14 cellular contexts compared by ENCODE assay signal in the genomic region with DNA sequence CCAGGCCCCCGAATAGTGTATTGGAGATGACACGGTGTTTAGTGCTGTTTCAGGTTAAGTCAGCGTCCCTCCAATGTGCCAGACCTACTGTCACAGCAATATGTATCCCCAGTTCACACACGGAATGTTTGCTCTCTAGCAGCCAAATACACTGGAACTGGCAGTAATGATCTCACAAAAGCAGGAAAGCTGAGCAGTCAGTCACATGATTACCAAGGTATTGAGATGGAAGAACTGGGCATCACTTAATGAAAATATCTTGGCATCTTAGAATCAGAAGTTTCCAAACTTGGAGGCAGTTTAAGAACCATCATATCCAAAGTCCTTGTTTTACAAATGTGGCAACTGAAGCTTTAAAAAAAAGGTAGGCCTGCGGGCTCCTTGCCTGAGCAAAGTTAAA. TPM values are rescaled to one million over a fixed set of nuclear protein-coding genes. Genes with fewer than 3 reads are reported as not detected.
DNase-seq lines count a peak whose midpoint lies in the region; ATAC-seq and TF ChIP-seq lines count a peak whose summit lies in the region.
"Had no signal": no experiment of that assay in that cellular context is flagged by ENCODE, and none has a peak within 500 bp of the region (broad histone marks: within the 10 kb centered on the region; RNA-seq: fewer than 3 reads in every experiment).

No MANE protein-coding gene starts in this region.

- no peaks in the 10 kb centered on the region for H3K27me3 ChIP-seq in right lobe of liver

- DNase-seq in activated CD4-positive, alpha-beta T cell treated with anti-CD3 and anti-CD28 coated beads, Interleukin-2, amount 10 ng/mL, durations not matched to agents 24 days and 14 days = no peak
- DNase-seq in activated CD4-positive, alpha-beta T cell treated with anti-CD3 and anti-CD28 coated beads for 4 hours = no peak
- DNase-seq in T-helper 17 cell (no peak), right lobe of liver (no peak), mucosa of gallbladder (ENCODE audit: low spot score) (no peak), osteocyte (ENCODE audit: extremely low spot score, unreplicated experiment) (no peak)
- DNase-seq: DMS 273 treated with DMSO at 0.1 percent for 48 hours, mesenchymal stem cell, NCI-H1436 treated with DMSO at 0.1 percent for 48 hours, NCI-H510A treated with DMSO at 0.1 percent for 48 hours had no signal

- 30% methylated on average over 5 of the region's 5 CpGs for WGBS in right lobe of liver (ENCODE audit: insufficient coverage, low coverage, low lambda C conversion rate, missing lambda C conversion rate)

- peak overlapping the region; percentile 79 for H3K27ac Mint-ChIP-seq in activated CD4-positive, alpha-beta T cell treated with anti-CD3 and anti-CD28 coated beads, Interleukin-2, amount 10 ng/mL, durations not matched to agents 24 days and 14 days
- H3K27ac Mint-ChIP-seq in T-helper 17 cell (peak overlapping the region; percentile 88), osteocyte (ENCODE audit: unreplicated experiment) (no peak overlapping the region)
- H3K27ac Mint-ChIP-seq in stimulated activated memory B cell treated with anti-CD40 and anti-IgM and Interleukin-4, amounts not matched to agents 10 μg/mL and 1 μg/mL and 100 μg/mL, for 72 hours = peak overlapping the region; percentile 94

- intact Hi-C loops in activated CD4-positive, alpha-beta T cell treated with anti-CD3 and anti-CD28 coated beads, Interleukin-2, amount 10 ng/mL, durations not matched to agents 24 days and 14 days (cut with micrococcal nuclease) = loop anchor here (1.0 to 2.0 kb wide), 4 partner anchors 10 to 63 kb away; no protein-coding TSS in a partner anchor
- intact Hi-C loops in right lobe of liver (cut with DNase I) = loop anchor here (10.0 kb wide), 1 partner anchor 55 kb away; no protein-coding TSS in a partner anchor

- no peaks in the 10 kb centered on the region for H3K9me3 Mint-ChIP-seq in activated CD4-positive, alpha-beta T cell treated with anti-CD3 and anti-CD28 coated beads, Interleukin-2, amount 10 ng/mL, durations not matched to agents 24 days and 14 days
- H3K9me3 Mint-ChIP-seq in stimulated activated memory B cell treated with anti-CD40 and anti-IgM and Interleukin-4, amounts not matched to agents 10 μg/mL and 1 μg/mL and 100 μg/mL, for 72 hours = no peaks in the 10 kb centered on the region
- no peaks in the 10 kb centered on the region for H3K9me3 Mint-ChIP-seq in osteocyte (ENCODE audit: unreplicated experiment)

- H3K4me1 ChIP-seq in right lobe of liver = peaks cover 4 to 18% (median 11%) of the 10 kb centered on the region in 4 donors

- peak overlapping the region; percentile 15 for H3K4me3 Mint-ChIP-seq in activated CD4-positive, alpha-beta T cell treated with anti-CD3 and anti-CD28 coated beads, Interleukin-2, amount 10 ng/mL, durations not matched to agents 24 days and 14 days
- H3K4me3 Mint-ChIP-seq in T-helper 17 cell (no peak overlapping the region), osteocyte (ENCODE audit: unreplicated experiment) (no peak overlapping the region)
- no peak overlapping the region for H3K4me3 Mint-ChIP-seq in stimulated activated memory B cell treated with anti-CD40 and anti-IgM and Interleukin-4, amounts not matched to agents 10 μg/mL and 1 μg/mL and 100 μg/mL, for 72 hours
- H3K4me3 Mint-ChIP-seq: brain had no signal

- no peak for TF ChIP-seq POLR2A in right lobe of liver (IDR thresholded peaks at IDR 0.05)

- ATAC-seq in T-helper 17 cell = no peak
- ATAC-seq in right lobe of liver = peak in 1 of 4 donors; percentile 13
- no peak for ATAC-seq in stimulated activated memory B cell treated with anti-CD40 and anti-IgM and Interleukin-4, amounts not matched to agents 10 μg/mL and 1 μg/mL and 100 μg/mL, for 72 hours
- ATAC-seq in HG02610 (IDR thresholded peaks at IDR 0.05; ENCODE audit: unreplicated experiment) = no peak

- peaks cover 2% of the 10 kb centered on the region for H3K36me3 Mint-ChIP-seq in activated CD4-positive, alpha-beta T cell treated with anti-CD3 and anti-CD28 coated beads, Interleukin-2, amount 10 ng/mL, durations not matched to agents 24 days and 14 days (ENCODE audit: low read depth)
- no peaks in the 10 kb centered on the region for H3K36me3 Mint-ChIP-seq in T-helper 17 cell (ENCODE audit: low read depth)
- no peaks in the 10 kb centered on the region for H3K36me3 Mint-ChIP-seq in stimulated activated memory B cell treated with anti-CD40 and anti-IgM and Interleukin-4, amounts not matched to agents 10 μg/mL and 1 μg/mL and 100 μg/mL, for 72 hours
- H3K36me3 Mint-ChIP-seq in osteocyte (ENCODE audit: unreplicated experiment) = no peaks in the 10 kb centered on the region
- H3K36me3 Mint-ChIP-seq: brain had no signal

- no peak overlapping the region for H3K4me3 ChIP-seq in right lobe of liver

- H3K9me3 ChIP-seq in T-helper 17 cell (ENCODE audit: control insufficient read depth, low read length, poor library complexity, severe bottlenecking) (no peaks in the 10 kb centered on the region), right lobe of liver (no peaks in the 10 kb centered on the region)

- peaks cover 51% of the 10 kb centered on the region for H3K4me1 Mint-ChIP-seq in activated CD4-positive, alpha-beta T cell treated with anti-CD3 and anti-CD28 coated beads, Interleukin-2, amount 10 ng/mL, durations not matched to agents 24 days and 14 days
- peaks cover 27% of the 10 kb centered on the region for H3K4me1 Mint-ChIP-seq in T-helper 17 cell
- peaks cover 57% of the 10 kb centered on the region for H3K4me1 Mint-ChIP-seq in stimulated activated memory B cell treated with anti-CD40 and anti-IgM and Interleukin-4, amounts not matched to agents 10 μg/mL and 1 μg/mL and 100 μg/mL, for 72 hours
- H3K4me1 Mint-ChIP-seq in osteocyte (ENCODE audit: unreplicated experiment) = peaks cover 34% of the 10 kb centered on the region

- no peak for TF ChIP-seq CTCF in right lobe of liver (IDR thresholded peaks at IDR 0.05)
- TF ChIP-seq CTCF in osteocyte (IDR thresholded peaks at IDR 0.05) = no peak

- H3K27me3 Mint-ChIP-seq in activated CD4-positive, alpha-beta T cell treated with anti-CD3 and anti-CD28 coated beads, Interleukin-2, amount 10 ng/mL, durations not matched to agents 24 days and 14 days = no peaks in the 10 kb centered on the region
- no peaks in the 10 kb centered on the region for H3K27me3 Mint-ChIP-seq in T-helper 17 cell
- no peaks in the 10 kb centered on the region for H3K27me3 Mint-ChIP-seq in stimulated activated memory B cell treated with anti-CD40 and anti-IgM and Interleukin-4, amounts not matched to agents 10 μg/mL and 1 μg/mL and 100 μg/mL, for 72 hours
- H3K27me3 Mint-ChIP-seq in osteocyte (ENCODE audit: unreplicated experiment) = no peaks in the 10 kb centered on the region
- H3K27me3 Mint-ChIP-seq: brain had no signal

- peak overlapping the region in 2 of 3 donors; percentile 24 to 58 for H3K27ac ChIP-seq in right lobe of liver

- no peaks in the 10 kb centered on the region for H3K36me3 ChIP-seq in right lobe of liver

RNA-seq across cellular contexts. Expression of a gene that starts 23.3 kb away (rescaled TPM):
- total RNA-seq in activated CD4-positive, alpha-beta T cell treated with anti-CD3 and anti-CD28 coated beads, Interleukin-2, amount 10 ng/mL, durations not matched to agents 24 days and 14 days = 4.8 and 5.5 TPM in 2 replicates
- 1 to 10 TPM; 6.1 to 6.3 TPM for total RNA-seq in T-helper 17 cell
- 10 to 100 TPM in 3 of 6 experiments, 1 to 10 TPM in 3; 6.4 to 17.7 (median 12.5) TPM for total RNA-seq in right lobe of liver
- total RNA-seq in mucosa of gallbladder = 1.7 TPM
- total RNA-seq in osteocyte = 1.3 and 2.3 TPM in 2 replicates
- total RNA-seq: epithelial cell of proximal tubule had no signal
